In the genomic region with DNA sequence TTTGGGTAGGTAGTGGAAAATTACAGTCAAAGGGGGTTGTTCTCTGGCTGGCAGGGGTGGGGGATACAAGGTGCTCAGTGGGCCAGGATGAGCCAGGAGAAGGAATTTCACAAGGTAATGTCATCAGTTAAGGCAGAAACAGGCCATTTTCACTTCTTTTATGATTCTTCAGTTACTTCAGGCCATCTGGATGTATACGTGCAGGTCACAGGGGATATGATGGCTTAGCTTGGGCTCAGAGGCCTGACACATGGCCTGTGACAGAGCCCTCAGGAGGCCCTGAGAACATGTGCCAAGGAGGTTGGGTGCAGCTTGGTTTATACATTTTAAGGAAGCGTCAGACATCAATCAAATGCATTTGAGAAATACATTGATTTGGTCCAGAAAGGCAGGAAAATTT, we compare ENCODE assay signal across 8 cellular contexts. TPM values are rescaled to one million over a fixed set of nuclear protein-coding genes. Genes with fewer than 3 reads are reported as not detected.
DNase-seq lines count a peak whose midpoint lies in the region; ATAC-seq and TF ChIP-seq lines count a peak whose summit lies in the region.
"Not testable (repeated sequence)": the region's sequence is repeated elsewhere in the genome, so short reads cannot be mapped to it uniquely, and the experiment has no call there.

No MANE protein-coding gene starts in this region.

- TF ChIP-seq CTCF in Caco-2 (IDR thresholded peaks at IDR 0.05; ENCODE audit: insufficient read depth in 1 of 2, low read depth in 1 of 2, low read length in 1 of 2, severe bottlenecking in 1 of 2, unreplicated experiment in 1 of 2); OCI-LY7 (conservative IDR thresholded peaks at IDR 0.05; ENCODE audit: low read length); mesothelial cell of epicardium (IDR thresholded peaks at IDR 0.05; ENCODE audit: unreplicated experiment); psoas muscle (IDR thresholded peaks at IDR 0.05); type B pancreatic cell (conservative IDR thresholded peaks at IDR 0.05): not testable (repeated sequence)

- not testable (repeated sequence) for H3K27ac ChIP-seq in OCI-LY7 (ENCODE audit: low read depth, low read length, poor library complexity, severe bottlenecking)
- peak overlapping the region; percentile 2 for H3K27ac ChIP-seq in effector memory CD4-positive, alpha-beta T cell (ENCODE audit: insufficient read depth, low read length, poor library complexity, severe bottlenecking)
- H3K27ac ChIP-seq in psoas muscle, result peak overlapping the region; percentile 27

- CTCF ChIA-PET in Caco-2 (lab: Charles Lee), result interaction anchor here (0.6 kb wide), 1 partner anchor 133 kb away, joined by 3 read pairs; no protein-coding TSS in a partner anchor
- CTCF ChIA-PET in OCI-LY7 (lab: Charles Lee; ENCODE audit: unreplicated experiment); activated CD4-positive, alpha-beta T cell treated with anti-CD3 and anti-CD28 coated beads, Interleukin-2, amount 10 ng/mL, durations not matched to agents 7 days and 5 days (lab: Charles Lee); activated naive CD4-positive, alpha-beta T cell treated with anti-CD3 and anti-CD28 coated beads, Interleukin-2, amount 10 ng/mL, durations not matched to agents 7 days and 5 days (lab: Charles Lee): not testable (repeated sequence)

- H2AFZ ChIP-seq in OCI-LY7 (ENCODE audit: low read length), result peak overlapping the region; percentile 3; the same call in 1 of the 2 replicates

- peak overlapping the region; percentile 56 for H3K27ac Mint-ChIP-seq in Caco-2 (ENCODE audit: unreplicated experiment)
- peak overlapping the region; percentile 98 for H3K27ac Mint-ChIP-seq in activated CD4-positive, alpha-beta T cell treated with anti-CD3 and anti-CD28 coated beads, Interleukin-2, amount 10 ng/mL, durations not matched to agents 7 days and 5 days
- peak overlapping the region; percentile 95 for H3K27ac Mint-ChIP-seq in activated naive CD4-positive, alpha-beta T cell treated with anti-CD3 and anti-CD28 coated beads, Interleukin-2, amount 10 ng/mL, durations not matched to agents 7 days and 5 days
- peak overlapping the region; percentile 54 for H3K27ac Mint-ChIP-seq in mesothelial cell of epicardium
- peak overlapping the region; percentile 93 for H3K27ac Mint-ChIP-seq in type B pancreatic cell

- not testable (repeated sequence) for H3K36me3 ChIP-seq in Caco-2 (ENCODE audit: control insufficient read depth, insufficient read depth, low read length); OCI-LY7 (ENCODE audit: insufficient read depth, low read length); effector memory CD4-positive, alpha-beta T cell (ENCODE audit: control insufficient read depth, insufficient read depth, low read length); psoas muscle (ENCODE audit: insufficient read depth in 1 of 2, low read depth in 1 of 2)

- not testable (repeated sequence) for H3K9me3 Mint-ChIP-seq in Caco-2 (ENCODE audit: unreplicated experiment); activated CD4-positive, alpha-beta T cell treated with anti-CD3 and anti-CD28 coated beads, Interleukin-2, amount 10 ng/mL, durations not matched to agents 7 days and 5 days; activated naive CD4-positive, alpha-beta T cell treated with anti-CD3 and anti-CD28 coated beads, Interleukin-2, amount 10 ng/mL, durations not matched to agents 7 days and 5 days; mesothelial cell of epicardium; type B pancreatic cell

- DNase-seq in Caco-2; activated CD4-positive, alpha-beta T cell treated with anti-CD3 and anti-CD28 coated beads, Interleukin-2, amount 10 ng/mL, durations not matched to agents 7 days and 5 days; activated naive CD4-positive, alpha-beta T cell treated with anti-CD3 and anti-CD28 coated beads, Interleukin-2, amount 10 ng/mL, durations not matched to agents 7 days and 5 days; effector memory CD4-positive, alpha-beta T cell; mesothelial cell of epicardium (ENCODE audit: low spot score in 2 of 2, unreplicated experiment in 2 of 2); psoas muscle; type B pancreatic cell (ENCODE audit: extremely low spot score, unreplicated experiment): not testable (repeated sequence)
- DNase-seq in OCI-LY7 (ENCODE audit: low spot score), result peak; percentile 34

- 89 to 93% (median 91%) methylated on average over 2 of the region's 2 CpGs for WGBS in psoas muscle, 3 donors

- H3K27me3 Mint-ChIP-seq in Caco-2 (ENCODE audit: insufficient read depth, unreplicated experiment); activated CD4-positive, alpha-beta T cell treated with anti-CD3 and anti-CD28 coated beads, Interleukin-2, amount 10 ng/mL, durations not matched to agents 7 days and 5 days; activated naive CD4-positive, alpha-beta T cell treated with anti-CD3 and anti-CD28 coated beads, Interleukin-2, amount 10 ng/mL, durations not matched to agents 7 days and 5 days; mesothelial cell of epicardium (ENCODE audit: low read depth); type B pancreatic cell: not testable (repeated sequence)

- not testable (repeated sequence) for H4K20me1 ChIP-seq in OCI-LY7 (ENCODE audit: insufficient read depth, low read length)

- peaks cover 20% of the 10 kb centered on the region for H3K36me3 Mint-ChIP-seq in Caco-2 (ENCODE audit: insufficient read depth, unreplicated experiment)
- not testable (repeated sequence) for H3K36me3 Mint-ChIP-seq in activated CD4-positive, alpha-beta T cell treated with anti-CD3 and anti-CD28 coated beads, Interleukin-2, amount 10 ng/mL, durations not matched to agents 7 days and 5 days (ENCODE audit: low read depth); activated naive CD4-positive, alpha-beta T cell treated with anti-CD3 and anti-CD28 coated beads, Interleukin-2, amount 10 ng/mL, durations not matched to agents 7 days and 5 days; mesothelial cell of epicardium; type B pancreatic cell

- not testable (repeated sequence) for H3K9me3 ChIP-seq in Caco-2; OCI-LY7 (ENCODE audit: low read length); effector memory CD4-positive, alpha-beta T cell (ENCODE audit: control insufficient read depth, low read length); psoas muscle

- not testable (repeated sequence) for H3K4me3 ChIP-seq in Caco-2 (ENCODE audit: low read depth, low read length); OCI-LY7 (ENCODE audit: low read depth, low read length, poor library complexity, severe bottlenecking); effector memory CD4-positive, alpha-beta T cell (ENCODE audit: insufficient read depth, low read depth, low read length, poor library complexity, severe bottlenecking); psoas muscle

- H3K4me2 ChIP-seq in OCI-LY7 (ENCODE audit: low read length), result not testable (repeated sequence)

- not testable (repeated sequence) for ATAC-seq in psoas muscle

- not testable (repeated sequence) for H3K9me2 ChIP-seq in OCI-LY7 (ENCODE audit: insufficient read depth, low read length)

- H3K27me3 ChIP-seq in Caco-2 (replicated peaks; ENCODE audit: control insufficient read depth, insufficient read depth, low read length); effector memory CD4-positive, alpha-beta T cell (replicated peaks; ENCODE audit: control insufficient read depth, insufficient read depth, low read length, poor library complexity, severe bottlenecking); psoas muscle (ENCODE audit: insufficient read depth in 3 of 3, low read length in 2 of 3): not testable (repeated sequence)

- POLR2A ChIA-PET in Caco-2 (lab: Charles Lee); OCI-LY7 (lab: Charles Lee); activated CD4-positive, alpha-beta T cell treated with anti-CD3 and anti-CD28 coated beads, Interleukin-2, amount 10 ng/mL, durations not matched to agents 7 days and 5 days (lab: Charles Lee): not testable (repeated sequence)

- intact Hi-C loops in Caco-2 (cut with micrococcal nuclease; ENCODE audit: unreplicated experiment); OCI-LY7 (cut with micrococcal nuclease; ENCODE audit: unreplicated experiment); psoas muscle (cut with DNase I): not testable (repeated sequence)

- BruUV-seq in Caco-2 (replicated peaks; lab: Mats Ljungman, UMichigan); OCI-LY7 (replicated peaks; lab: Mats Ljungman, UMichigan): not testable (repeated sequence)

- H3K4me1 ChIP-seq in Caco-2, result peaks cover 44% of the 10 kb centered on the region
- peaks cover 58% of the 10 kb centered on the region for H3K4me1 ChIP-seq in OCI-LY7 (ENCODE audit: insufficient read depth, low read length, poor library complexity, severe bottlenecking)
- peaks cover 33% of the 10 kb centered on the region for H3K4me1 ChIP-seq in effector memory CD4-positive, alpha-beta T cell (ENCODE audit: control insufficient read depth, insufficient read depth, low read length, poor library complexity, severe bottlenecking)
- H3K4me1 ChIP-seq in psoas muscle, result peaks cover 44% of the 10 kb centered on the region

- H3K4me1 Mint-ChIP-seq in Caco-2 (ENCODE audit: low read depth, unreplicated experiment), result peaks cover 39% of the 10 kb centered on the region
- peaks cover 79% of the 10 kb centered on the region for H3K4me1 Mint-ChIP-seq in activated CD4-positive, alpha-beta T cell treated with anti-CD3 and anti-CD28 coated beads, Interleukin-2, amount 10 ng/mL, durations not matched to agents 7 days and 5 days
- H3K4me1 Mint-ChIP-seq in activated naive CD4-positive, alpha-beta T cell treated with anti-CD3 and anti-CD28 coated beads, Interleukin-2, amount 10 ng/mL, durations not matched to agents 7 days and 5 days, result peaks cover 81% of the 10 kb centered on the region
- H3K4me1 Mint-ChIP-seq in mesothelial cell of epicardium, result peaks cover 23% of the 10 kb centered on the region
- peaks cover 11% of the 10 kb centered on the region for H3K4me1 Mint-ChIP-seq in type B pancreatic cell (ENCODE audit: unreplicated experiment)

- not testable (repeated sequence) for H3K79me2 ChIP-seq in OCI-LY7 (ENCODE audit: insufficient read depth, low read depth, low read length)

- H3K4me3 Mint-ChIP-seq in Caco-2 (ENCODE audit: unreplicated experiment) (peak overlapping the region; percentile 96), mesothelial cell of epicardium (peak overlapping the region; percentile 44), type B pancreatic cell (peak overlapping the region; percentile 92)
- peak overlapping the region; percentile 29 for H3K4me3 Mint-ChIP-seq in activated CD4-positive, alpha-beta T cell treated with anti-CD3 and anti-CD28 coated beads, Interleukin-2, amount 10 ng/mL, durations not matched to agents 7 days and 5 days
- H3K4me3 Mint-ChIP-seq in activated naive CD4-positive, alpha-beta T cell treated with anti-CD3 and anti-CD28 coated beads, Interleukin-2, amount 10 ng/mL, durations not matched to agents 7 days and 5 days, result not testable (repeated sequence)

RNA-seq across cellular contexts. Expression of gene RNF213, which starts 2.4 kb away (rescaled TPM):
- total RNA-seq in Caco-2 (2022) (61.4 and 70.5 TPM in 2 replicates), OCI-LY7 (2022) (64.0 and 68.6 TPM in 2 replicates), mesothelial cell of epicardium (62.6 to 76.7 TPM (median 63.4 TPM) in 3 replicates), psoas muscle (10 to 100 TPM; 33.7 to 42.0 (median 35.4) TPM), type B pancreatic cell (ENCODE audit: low replicate concordance) (47.3 and 57.0 TPM in 2 replicates)
- total RNA-seq in OCI-LY7 (2014; rRNA removed; shearing (Covaris generic)), result 41.9 and 58.8 TPM in 2 replicates
- total RNA-seq in activated CD4-positive, alpha-beta T cell treated with anti-CD3 and anti-CD28 coated beads, Interleukin-2, amount 10 ng/mL, durations not matched to agents 7 days and 5 days, result 100 to 1,000 TPM; 579 to 602 TPM
- 10 to 100 TPM; 10.2 to 26.9 (median 15.8) TPM for polyA plus RNA-seq in psoas muscle

RNA-seq across cellular contexts. Expression of gene SLC26A11, which starts 38.1 kb away (rescaled TPM):
- total RNA-seq in Caco-2 (2022), result 37.1 and 46.0 TPM in 2 replicates
- 3.5 and 6.0 TPM in 2 replicates for total RNA-seq in OCI-LY7 (2014; rRNA removed; shearing (Covaris generic))
- 2.9 and 4.1 TPM in 2 replicates for total RNA-seq in OCI-LY7 (2022)
- 1 to 10 TPM; 5.9 to 6.1 TPM for total RNA-seq in activated CD4-positive, alpha-beta T cell treated with anti-CD3 and anti-CD28 coated beads, Interleukin-2, amount 10 ng/mL, durations not matched to agents 7 days and 5 days
- total RNA-seq in mesothelial cell of epicardium, result 32.5 to 41.2 TPM (median 36.3 TPM) in 3 replicates
- 1 to 10 TPM; 3.2 to 5.1 (median 3.8) TPM for total RNA-seq in psoas muscle
- 1 to 10 TPM; 2.2 to 3.2 (median 2.2) TPM for polyA plus RNA-seq in psoas muscle
- 23.6 and 26.4 TPM in 2 replicates for total RNA-seq in type B pancreatic cell (ENCODE audit: low replicate concordance)

RNA-seq across cellular contexts. Expression of gene SGSH, which starts 38.2 kb away (rescaled TPM):
- total RNA-seq in Caco-2 (2022) (39.5 and 42.8 TPM in 2 replicates), OCI-LY7 (2022) (38.4 and 45.5 TPM in 2 replicates), mesothelial cell of epicardium (49.6 to 57.0 TPM (median 53.7 TPM) in 3 replicates), psoas muscle (10 to 100 TPM in 3 of 4 donors, 1 to 10 TPM in 1; 4.9 to 16.6 (median 13.0) TPM), type B pancreatic cell (ENCODE audit: low replicate concordance) (40.5 and 45.4 TPM in 2 replicates)
- 13.8 and 14.3 TPM in 2 replicates for total RNA-seq in OCI-LY7 (2014; rRNA removed; shearing (Covaris generic))
- 10 to 100 TPM; 31.5 to 34.3 TPM for total RNA-seq in activated CD4-positive, alpha-beta T cell treated with anti-CD3 and anti-CD28 coated beads, Interleukin-2, amount 10 ng/mL, durations not matched to agents 7 days and 5 days
- 1 to 10 TPM; 4.7 to 5.6 (median 4.8) TPM for polyA plus RNA-seq in psoas muscle
